Comparison of ENCODE assay signal across 23 cellular contexts in genomic region chr6:5630636-5631035, GRCh38.
DNase-seq lines count a peak whose midpoint lies in the region; TF ChIP-seq lines count a peak whose summit lies in the region.
"Had no signal": no experiment of that assay in that cellular context is flagged by ENCODE, and none has a peak within 500 bp of the region (broad histone marks: within the 10 kb centered on the region; RNA-seq: fewer than 3 reads in every experiment).

No MANE protein-coding gene starts in this region.

- H3K27ac Mint-ChIP-seq in CD4-positive, alpha-beta memory T cell: peak overlapping the region in 1 of 7 donors; percentile 84
- H3K27ac Mint-ChIP-seq: B cell; CD8-positive, alpha-beta memory T cell; GM23338; H9 had no signal

- POLR2A ChIA-PET in CD4-positive, alpha-beta memory T cell (lab: Charles Lee; ENCODE audit: partially characterized antibody): no interaction called here

- no peaks in the 10 kb centered on the region for H3K79me2 ChIP-seq in OCI-LY1 (ENCODE audit: insufficient read depth, low read length)

- peak overlapping the region; percentile 6; the same call in 1 of the 2 replicates for H3K9ac ChIP-seq in OCI-LY1 (ENCODE audit: low read length)
- H3K9ac ChIP-seq: BLaER1 had no signal

- H3K27ac ChIP-seq in cardiac muscle cell: peak overlapping the region; percentile 9
- H3K27ac ChIP-seq in right atrium auricular region: no peak overlapping the region
- no peak overlapping the region for H3K27ac ChIP-seq in OCI-LY1 (ENCODE audit: low read depth, low read length, poor library complexity, severe bottlenecking)
- H3K27ac ChIP-seq in CD4-positive, alpha-beta memory T cell (ENCODE audit: low read depth, low read length): no peak overlapping the region
- H3K27ac ChIP-seq: A549, BLaER1, C4-2B had no signal

- H3K4me1 Mint-ChIP-seq in CD4-positive, alpha-beta memory T cell: peaks cover 20 to 26% (median 24%) of the 10 kb centered on the region in 4 donors

- H2AFZ ChIP-seq in OCI-LY1 (ENCODE audit: low read length): no peak overlapping the region
- H2AFZ ChIP-seq: GM23338 had no signal

- H3K4me2 ChIP-seq in OCI-LY1 (ENCODE audit: low read length): peak overlapping the region; percentile 40; the same call in 1 of the 2 replicates
- H3K4me2 ChIP-seq: A549, BLaER1, GM23338 had no signal

- CTCF ChIA-PET in CD4-positive, alpha-beta memory T cell (lab: Charles Lee; ENCODE audit: partially characterized antibody): interaction anchor here (0.9 kb wide), 1 partner anchor 9 kb away, joined by 3 read pairs; no protein-coding TSS in a partner anchor

- no peaks in the 10 kb centered on the region for H4K20me1 ChIP-seq in OCI-LY1 (ENCODE audit: insufficient read depth, low read length)
- H4K20me1 ChIP-seq: BLaER1 had no signal

- no peaks in the 10 kb centered on the region for H3K9me2 ChIP-seq in OCI-LY1 (ENCODE audit: low read depth, low read length)

- DNase-seq in cardiac muscle cell (ENCODE audit: low read depth in 1 of 2, low spot score in 1 of 2) (no peak), right atrium auricular region (ENCODE audit: low spot score) (no peak), DMS79 treated with DMSO at 0.1 percent for 48 hours (lab: John Stamatoyannopoulos, UW) (peak; percentile 28), germinal center (ENCODE audit: low spot score) (peak; percentile 61), AG08396 (ENCODE audit: low spot score) (no peak), NCI-H2107 treated with DMSO at 0.1 percent for 48 hours (lab: John Stamatoyannopoulos, UW; ENCODE audit: unreplicated experiment) (no peak)
- no peak for DNase-seq in CD4-positive, alpha-beta memory T cell
- DNase-seq: 8988T; ACHN; CD4-positive, CD25-positive, alpha-beta regulatory T cell; CD8-positive, alpha-beta memory T cell; DMS 273 treated with DMSO at 0.1 percent for 48 hours; DND-41; EL; GDM1; H9 had no signal

- H3K36me3 Mint-ChIP-seq in CD4-positive, alpha-beta memory T cell: peaks cover 2 to 21% of the 10 kb centered on the region in 2 donors

- no peaks in the 10 kb centered on the region for H3K9me3 Mint-ChIP-seq in CD4-positive, alpha-beta memory T cell
- H3K9me3 Mint-ChIP-seq: CD4-positive, CD25-positive, alpha-beta regulatory T cell; CD8-positive, alpha-beta memory T cell; GM23338; H9 had no signal

- no peaks in the 10 kb centered on the region for H3F3A ChIP-seq in OCI-LY1 (ENCODE audit: insufficient read depth, low read length)

- H3K9me3 ChIP-seq in cardiac muscle cell (ENCODE audit: low read depth): no peaks in the 10 kb centered on the region
- H3K9me3 ChIP-seq in right atrium auricular region: no peaks in the 10 kb centered on the region
- H3K9me3 ChIP-seq in OCI-LY1 (ENCODE audit: low read length): no peaks in the 10 kb centered on the region
- no peaks in the 10 kb centered on the region for H3K9me3 ChIP-seq in CD4-positive, alpha-beta memory T cell (ENCODE audit: control insufficient read depth in 1 of 2, low read length in 2 of 2)
- H3K9me3 ChIP-seq: A549, BLaER1 had no signal

- H3K27me3 Mint-ChIP-seq in CD4-positive, alpha-beta memory T cell: no peaks in the 10 kb centered on the region
- H3K27me3 Mint-ChIP-seq: B cell; CD4-positive, CD25-positive, alpha-beta regulatory T cell; CD8-positive, alpha-beta memory T cell had no signal

- H3K4me1 ChIP-seq in cardiac muscle cell (ENCODE audit: low read depth): peaks cover 14% of the 10 kb centered on the region
- no peaks in the 10 kb centered on the region for H3K4me1 ChIP-seq in right atrium auricular region
- H3K4me1 ChIP-seq in OCI-LY1 (ENCODE audit: insufficient read depth, low read length, severe bottlenecking): peaks cover 73% of the 10 kb centered on the region
- peaks cover 18% of the 10 kb centered on the region for H3K4me1 ChIP-seq in CD4-positive, alpha-beta memory T cell (ENCODE audit: insufficient read depth, low read length)
- H3K4me1 ChIP-seq: A549 had no signal

- no peak for TF ChIP-seq CTCF in cardiac muscle cell (IDR thresholded peaks at IDR 0.05; ENCODE audit: low read depth, low read length)
- no peak for TF ChIP-seq CTCF in right atrium auricular region (IDR thresholded peaks at IDR 0.05)
- no peak for TF ChIP-seq CTCF in OCI-LY1 (IDR thresholded peaks at IDR 0.05; ENCODE audit: low read length)

- H3K4me3 ChIP-seq in cardiac muscle cell (no peak overlapping the region), right atrium auricular region (no peak overlapping the region), OCI-LY1 (ENCODE audit: low read depth, low read length, poor library complexity, severe bottlenecking) (no peak overlapping the region)
- H3K4me3 ChIP-seq in CD4-positive, alpha-beta memory T cell (ENCODE audit: low read length in 2 of 2): no peak overlapping the region
- H3K4me3 ChIP-seq: A549, BLaER1, GM12878, GM23338 had no signal

- H3K4me3 Mint-ChIP-seq in CD4-positive, alpha-beta memory T cell: no peak overlapping the region
- H3K4me3 Mint-ChIP-seq: B cell; CD4-positive, CD25-positive, alpha-beta regulatory T cell; CD8-positive, alpha-beta memory T cell; GM23338; H9 had no signal

- intact Hi-C loops in CD4-positive, alpha-beta memory T cell (cut with micrococcal nuclease): no loop called here

- H3K36me3 ChIP-seq in cardiac muscle cell (no peaks in the 10 kb centered on the region), right atrium auricular region (no peaks in the 10 kb centered on the region), OCI-LY1 (ENCODE audit: insufficient read depth, low read length) (no peaks in the 10 kb centered on the region)
- no peaks in the 10 kb centered on the region for H3K36me3 ChIP-seq in CD4-positive, alpha-beta memory T cell (ENCODE audit: insufficient read depth, low read length)
- H3K36me3 ChIP-seq: BLaER1 had no signal

- no peaks in the 10 kb centered on the region for H3K27me3 ChIP-seq in cardiac muscle cell
- H3K27me3 ChIP-seq in right atrium auricular region: no peaks in the 10 kb centered on the region
- no peaks in the 10 kb centered on the region for H3K27me3 ChIP-seq in OCI-LY1 (ENCODE audit: insufficient read depth, low read length)
- H3K27me3 ChIP-seq in CD4-positive, alpha-beta memory T cell (ENCODE audit: insufficient read depth, low read length): no peaks in the 10 kb centered on the region
- H3K27me3 ChIP-seq: BLaER1 had no signal

Comparison
In these comparisons a context has a peak if more than half of its experiments do, and no peak if none do; other contexts are left out.
1. DNase-seq: peak in DMS79 treated with DMSO at 0.1 percent for 48 hours (single experiment) and germinal center (single experiment); none in cardiac muscle cell (0 of 2), right atrium auricular region (single experiment), AG08396 (single experiment), NCI-H2107 treated with DMSO at 0.1 percent for 48 hours (single experiment) and CD4-positive, alpha-beta memory T cell (0 of 5).